ENCODE assay signal across 38 cellular contexts in the genomic region with DNA sequence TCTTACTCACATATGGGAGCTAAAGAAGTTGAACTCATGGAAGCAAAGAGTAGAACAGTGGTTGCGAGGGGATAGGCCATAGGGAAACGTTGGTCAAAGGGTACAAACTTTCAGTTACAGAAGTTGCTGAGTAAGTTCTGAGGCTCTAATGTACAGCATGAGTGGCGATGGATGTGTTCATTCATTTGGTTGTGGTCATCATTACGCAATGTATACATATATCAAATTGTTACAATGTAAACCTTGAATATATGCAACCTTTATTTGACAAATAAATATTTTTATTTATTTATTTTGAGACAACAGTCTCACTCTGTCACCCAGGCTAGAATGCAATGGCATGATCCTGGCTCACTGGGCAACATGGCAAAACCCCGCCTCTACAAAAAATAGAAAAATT. TPM values are rescaled to one million over a fixed set of nuclear protein-coding genes. Genes with fewer than 3 reads are reported as not detected.
"Had no signal": no experiment of that assay in that cellular context is flagged by ENCODE, and none has a peak within 500 bp of the region (broad histone marks: within the 10 kb centered on the region; RNA-seq: fewer than 3 reads in every experiment).

No MANE protein-coding gene starts in this region.

- H3K4me3 ChIP-seq: adrenal gland, body of pancreas, breast epithelium, MG63 had no signal

- H3K4me1 ChIP-seq: adrenal gland, body of pancreas, breast epithelium had no signal

- ATAC-seq: activated CD4-positive, alpha-beta T cell treated with anti-CD3 and anti-CD28 coated beads for 36 hours; activated CD4-positive, CD25-positive, alpha-beta regulatory T cell treated with anti-CD3 and anti-CD28 coated beads, Interleukin-2, amount 50 U/mL, for 24 hours; activated naive CD4-positive, alpha-beta T cell treated with anti-CD3 and anti-CD28 coated beads, Interleukin-2, amount 50 U/mL, for 72 hours; activated T-cell treated with anti-CD3 and anti-CD28 coated beads, Interleukin-2, amount 50 U/mL, for 4 hours; body of pancreas had no signal

- H3K27ac ChIP-seq: adrenal gland, body of pancreas, breast epithelium had no signal

- H3K9me3 ChIP-seq: adrenal gland, body of pancreas, breast epithelium, MG63 had no signal

- H3K27me3 ChIP-seq: body of pancreas, MG63 had no signal

- FAIRE-seq: astrocyte, TTC549 had no signal

- H3K36me3 ChIP-seq: adrenal gland, breast epithelium, MG63 had no signal

- DNase-seq: activated CD4-positive, alpha-beta memory T cell treated with anti-CD3 and anti-CD28 coated beads for 36 hours; activated CD4-positive, alpha-beta T cell treated with anti-CD3 and anti-CD28 coated beads for 36 hours; activated CD4-positive, alpha-beta T cell treated with anti-CD3 and anti-CD28 coated beads, Interleukin-2, amount 50 U/mL, for 1 hour; activated CD8-positive, alpha-beta memory T cell treated with anti-CD3 and anti-CD28 coated beads, Interleukin-2, amount 50 U/mL, for 4 hours; activated gamma-delta T cell treated with Interleukin-2 at 50 U/mL for 16 hours; activated naive CD4-positive, alpha-beta T cell treated with anti-CD3 and anti-CD28 coated beads for 36 hours; activated T-cell treated with anti-CD3 and anti-CD28 coated beads for 4 hours; activated T-cell treated with anti-CD3 and anti-CD28 coated beads, Interleukin-2, amount 50 U/mL, for 4 hours; adrenal gland; body of pancreas; caudate nucleus; cerebellar nuclear complex; Kasumi-1; KG1; MG63; NCI-H1092; NCI-H1417; NCI-H146; NCI-H187; NCI-H2029 treated with DMSO at 0.1 percent for 48 hours; NCI-H2107; NCI-H2171; NCI-H510A; NCI-H526; NCI-H748 treated with DMSO at 0.1 percent for 48 hours; NK-92 treated with Interleukin-12 subunit alpha and Interleukin-12 subunit beta, amount 100 ng/mL, for 24 hours; OCI-M1; Right ventricle myocardium superior; SW 1271; T1000 had no signal

RNA-seq across cellular contexts. Expression of gene ZIC5, which starts 38.7 kb away (rescaled TPM):
- total RNA-seq: activated CD4-positive, alpha-beta memory T cell treated with anti-CD3 and anti-CD28 coated beads for 36 hours; activated CD4-positive, alpha-beta T cell treated with anti-CD3 and anti-CD28 coated beads for 36 hours; activated naive CD4-positive, alpha-beta T cell treated with anti-CD3 and anti-CD28 coated beads for 36 hours; activated naive CD4-positive, alpha-beta T cell treated with anti-CD3 and anti-CD28 coated beads, Interleukin-2, amount 50 U/mL, for 72 hours; activated T-cell treated with anti-CD3 and anti-CD28 coated beads, Interleukin-2, amount 50 U/mL, for 4 hours; activated T-helper 1 cell treated with anti-CD3 and anti-CD28 coated beads, Interleukin-12 subunit alpha, Interleukin-12 subunit beta, Interleukin-2, Interleukin-4 antibody, amounts not matched to agents 30 ng/mL and 10 ng/mL and 1 ng/mL, durations not matched to agents 14 hours and 24 hours and 36 hours; body of pancreas; breast epithelium; Right ventricle myocardium superior; T-helper 1 cell treated with Interleukin-12 subunit alpha and Interleukin-12 subunit beta and Interleukin-4 antibody, amounts not matched to agents 30 ng/mL and 1 ng/mL, for 36 hours; T-helper 2 cell treated with Interferon-gamma antibody and Interleukin-4, amounts not matched to agents 100 ng/mL and 5 ng/mL, for 36 hours had no signal
- polyA plus RNA-seq: adrenal gland had no signal

RNA-seq across cellular contexts. Expression of gene ZIC2, which starts 48.7 kb away (rescaled TPM):
- total RNA-seq: activated CD4-positive, alpha-beta memory T cell treated with anti-CD3 and anti-CD28 coated beads for 36 hours; activated CD4-positive, alpha-beta T cell treated with anti-CD3 and anti-CD28 coated beads for 36 hours; activated naive CD4-positive, alpha-beta T cell treated with anti-CD3 and anti-CD28 coated beads for 36 hours; body of pancreas; Right ventricle myocardium superior; T-helper 2 cell treated with Interferon-gamma antibody and Interleukin-4, amounts not matched to agents 100 ng/mL and 5 ng/mL, for 36 hours had no signal
- polyA plus RNA-seq: adrenal gland had no signal
